Comparison of ENCODE assay signal across 11 cellular contexts in genomic region chr15:41882689-41883483, GRCh38. TPM values are rescaled to one million over a fixed set of nuclear protein-coding genes. Genes with fewer than 3 reads are reported as not detected.
DNase-seq lines count a peak whose midpoint lies in the region; ATAC-seq and TF ChIP-seq lines count a peak whose summit lies in the region.
"Had no signal": no experiment of that assay in that cellular context is flagged by ENCODE, and none has a peak within 500 bp of the region (broad histone marks: within the 10 kb centered on the region; RNA-seq: fewer than 3 reads in every experiment).

No MANE protein-coding gene starts in this region.

- H3K9me3 ChIP-seq in right atrium auricular region: no peaks in the 10 kb centered on the region

- no peaks in the 10 kb centered on the region for H3K27me3 ChIP-seq in right atrium auricular region

- no peak for TF ChIP-seq CTCF in right atrium auricular region (IDR thresholded peaks at IDR 0.05)
- TF ChIP-seq CTCF in chondrocyte (IDR thresholded peaks at IDR 0.05): no peak
- TF ChIP-seq CTCF in HFFc6 (IDR thresholded peaks at IDR 0.05): no peak

- intact Hi-C loops in Right ventricle myocardium superior (cut with DNase I): no loop called here

- H3K4me1 Mint-ChIP-seq in chondrocyte (ENCODE audit: low read depth) (peaks cover 4% of the 10 kb centered on the region), memory B cell (peaks cover 13% of the 10 kb centered on the region), HFFc6 (ENCODE audit: low read depth) (no peaks in the 10 kb centered on the region)

- H3K36me3 ChIP-seq in right atrium auricular region: no peaks in the 10 kb centered on the region
- H3K36me3 ChIP-seq: WERI-Rb-1 had no signal

- no peaks in the 10 kb centered on the region for H3K9me3 Mint-ChIP-seq in chondrocyte (ENCODE audit: low read depth)
- no peaks in the 10 kb centered on the region for H3K9me3 Mint-ChIP-seq in memory B cell
- H3K9me3 Mint-ChIP-seq in HFFc6: no peaks in the 10 kb centered on the region
- H3K9me3 Mint-ChIP-seq: activated naive CD4-positive, alpha-beta T cell treated with anti-CD3 and anti-CD28 coated beads, Interleukin-2, amount 10 ng/mL, durations not matched to agents 7 days and 5 days had no signal

- no peaks in the 10 kb centered on the region for H3K27me3 Mint-ChIP-seq in chondrocyte (ENCODE audit: low read depth)
- peaks cover 14% of the 10 kb centered on the region for H3K27me3 Mint-ChIP-seq in memory B cell
- peaks cover 13% of the 10 kb centered on the region for H3K27me3 Mint-ChIP-seq in HFFc6 (ENCODE audit: insufficient read depth)

- H3K27ac ChIP-seq in right atrium auricular region: peak overlapping the region in 1 of 2 donors; percentile 35
- H3K27ac ChIP-seq: WERI-Rb-1 had no signal

- peaks cover 5% of the 10 kb centered on the region for H3K36me3 Mint-ChIP-seq in chondrocyte (ENCODE audit: low read depth)
- no peaks in the 10 kb centered on the region for H3K36me3 Mint-ChIP-seq in memory B cell
- no peaks in the 10 kb centered on the region for H3K36me3 Mint-ChIP-seq in HFFc6 (ENCODE audit: low read depth)
- H3K36me3 Mint-ChIP-seq: activated naive CD4-positive, alpha-beta T cell treated with anti-CD3 and anti-CD28 coated beads, Interleukin-2, amount 10 ng/mL, durations not matched to agents 7 days and 5 days had no signal

- ATAC-seq in Right ventricle myocardium superior (ENCODE audit: poor library complexity) (peak; percentile 59), memory B cell (ENCODE audit: low read depth) (peak; percentile 62), GM18511 (IDR thresholded peaks at IDR 0.05; ENCODE audit: unreplicated experiment) (no peak)

- peaks cover 0 to 22% of the 10 kb centered on the region in 2 donors for H3K4me1 ChIP-seq in right atrium auricular region

- H3K4me3 Mint-ChIP-seq in chondrocyte (ENCODE audit: unreplicated experiment) (no peak overlapping the region), memory B cell (no peak overlapping the region), HFFc6 (no peak overlapping the region)
- H3K4me3 Mint-ChIP-seq: activated naive CD4-positive, alpha-beta T cell treated with anti-CD3 and anti-CD28 coated beads, Interleukin-2, amount 10 ng/mL, durations not matched to agents 7 days and 5 days had no signal

- H3K27ac Mint-ChIP-seq in chondrocyte (ENCODE audit: unreplicated experiment) (no peak overlapping the region), memory B cell (no peak overlapping the region), HFFc6 (no peak overlapping the region)
- H3K27ac Mint-ChIP-seq: activated naive CD4-positive, alpha-beta T cell treated with anti-CD3 and anti-CD28 coated beads, Interleukin-2, amount 10 ng/mL, durations not matched to agents 7 days and 5 days had no signal

- peak overlapping the region in 1 of 2 donors; percentile 38 for H3K4me3 ChIP-seq in right atrium auricular region

- peak; percentile 55 for DNase-seq in Right ventricle myocardium superior
- DNase-seq in right atrium auricular region (ENCODE audit: low spot score): no peak
- peak; percentile 79 for DNase-seq in chondrocyte (ENCODE audit: low spot score)
- no peak for DNase-seq in memory B cell (ENCODE audit: low spot score in 2 of 2)
- no peak for DNase-seq in glomerular visceral epithelial cell (ENCODE audit: extremely low spot score)
- no peak for DNase-seq in hepatic stellate cell (ENCODE audit: low spot score)
- DNase-seq in HFFc6: no peak
- DNase-seq: activated naive CD4-positive, alpha-beta T cell treated with anti-CD3 and anti-CD28 coated beads, Interleukin-2, amount 10 ng/mL, durations not matched to agents 7 days and 5 days; effector CD8-positive, alpha-beta T cell; WERI-Rb-1 had no signal

RNA-seq across cellular contexts. Expression of gene SPTBN5, which starts 11.0 kb away (rescaled TPM):
- 3.4 TPM for total RNA-seq in Right ventricle myocardium superior
- 1 to 10 TPM in 1 of 2 donors, under 1 TPM in 1; 0.63 to 1.3 TPM for total RNA-seq in right atrium auricular region
- 2.2 to 3.8 TPM (median 2.9 TPM) in 3 replicates for total RNA-seq in chondrocyte
- under 1 TPM; 0.16 to 0.34 (median 0.24) TPM for total RNA-seq in HFFc6 (2021; fragmentation: NEBNext Ultra II Directional; extraction: Animal tissue kit (Norgen Biotek cat#: 25700))

RNA-seq across cellular contexts. Expression of gene PLA2G4B, which starts 44.2 kb away (rescaled TPM):
- total RNA-seq in Right ventricle myocardium superior (3.6 TPM), right atrium auricular region (1 to 10 TPM; 1.3 to 1.4 TPM), chondrocyte (2.1 to 3.4 TPM (median 2.9 TPM) in 3 replicates)
- total RNA-seq in HFFc6 (2021; fragmentation: NEBNext Ultra II Directional; extraction: Animal tissue kit (Norgen Biotek cat#: 25700)): 1 to 10 TPM; 1.6 to 3.0 (median 2.7) TPM

RNA-seq across cellular contexts. Expression of gene JMJD7, which starts 55.0 kb away (rescaled TPM):
- 14.3 TPM for total RNA-seq in Right ventricle myocardium superior
- 10 to 100 TPM in 1 of 2 donors, 1 to 10 TPM in 1; 6.4 to 11.7 TPM for total RNA-seq in right atrium auricular region
- 4.9 to 5.4 TPM (median 5.2 TPM) in 3 replicates for total RNA-seq in chondrocyte
- 10 to 100 TPM in 1 of 6 experiments, 1 to 10 TPM in 5; 4.9 to 11.0 (median 8.2) TPM for total RNA-seq in HFFc6 (2021; fragmentation: NEBNext Ultra II Directional; extraction: Animal tissue kit (Norgen Biotek cat#: 25700))

Comparison
In these comparisons a context has a peak if more than half of its experiments do, and no peak if none do; other contexts are left out.
1. DNase-seq: peak in Right ventricle myocardium superior (single experiment) and chondrocyte (single experiment); none in right atrium auricular region (single experiment), memory B cell (0 of 2), glomerular visceral epithelial cell (single experiment), hepatic stellate cell (single experiment) and HFFc6 (single experiment).